ENCODE assay signal across 13 cellular contexts in the genomic region with DNA sequence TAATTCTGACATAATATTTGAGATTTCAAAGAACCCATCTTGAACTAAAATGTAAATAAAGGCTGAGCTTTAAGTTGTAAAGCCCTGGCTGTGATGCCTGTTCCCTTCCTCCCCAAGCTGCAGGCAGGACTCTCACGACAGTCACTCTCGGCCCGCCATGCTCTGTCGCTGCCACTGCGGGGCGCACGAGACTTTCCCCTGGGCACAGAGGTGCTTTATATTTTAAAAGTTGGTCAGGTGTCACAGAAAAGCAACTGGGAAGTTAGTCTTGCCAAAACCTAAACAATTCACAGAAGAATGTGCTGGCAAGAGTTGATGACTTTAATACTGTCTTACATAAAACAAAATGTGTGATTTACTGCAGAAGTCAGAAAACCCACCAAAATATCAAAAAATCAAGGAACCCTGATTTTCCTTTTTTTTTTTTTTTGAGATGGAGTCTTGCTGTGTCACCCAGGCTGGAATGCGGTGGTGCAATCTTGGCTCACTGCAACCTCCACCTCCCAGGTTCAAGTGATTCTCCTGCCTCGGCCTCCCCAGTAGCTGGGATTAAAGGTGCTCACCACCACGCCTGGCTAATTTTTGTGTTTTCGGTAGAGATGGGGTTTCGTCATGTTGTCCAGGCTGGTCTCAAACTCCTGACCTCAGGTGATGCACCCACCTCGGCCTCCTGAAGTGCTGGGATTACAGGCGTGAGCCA. TPM values are rescaled to one million over a fixed set of nuclear protein-coding genes. Genes with fewer than 3 reads are reported as not detected.
DNase-seq lines count a peak whose midpoint lies in the region; ATAC-seq, FAIRE-seq and TF ChIP-seq lines count a peak whose summit lies in the region.
"Had no signal": no experiment of that assay in that cellular context is flagged by ENCODE, and none has a peak within 500 bp of the region (broad histone marks: within the 10 kb centered on the region; RNA-seq: fewer than 3 reads in every experiment).

No MANE protein-coding gene starts in this region.

- no peaks in the 10 kb centered on the region for H3K79me2 ChIP-seq in PC-9 (ENCODE audit: low read depth)
- H3K79me2 ChIP-seq: parathyroid adenoma had no signal

- H3K4me1 ChIP-seq in PC-9 (replicated peaks; ENCODE audit: insufficient read depth) (no peaks in the 10 kb centered on the region), small intestine (ENCODE audit: control insufficient read depth in 2 of 2, insufficient read depth in 1 of 2, low read depth in 1 of 2, low read length in 1 of 2) (no peaks in the 10 kb centered on the region), SJCRH30 (no peaks in the 10 kb centered on the region)
- H3K4me1 ChIP-seq: parathyroid adenoma had no signal

- ATAC-seq in activated naive CD8-positive, alpha-beta T cell treated with anti-CD3 and anti-CD28 coated beads, Interleukin-2, amount 50 U/mL, for 24 hours = no peak
- ATAC-seq in GM21717 (IDR thresholded peaks at IDR 0.05; ENCODE audit: unreplicated experiment) = no peak
- no peak for ATAC-seq in sciatic nerve

- H3K27me3 ChIP-seq in PC-9 (ENCODE audit: insufficient read depth, low read depth) = no peaks in the 10 kb centered on the region
- H3K27me3 ChIP-seq in small intestine (ENCODE audit: control insufficient read depth in 2 of 2, insufficient read depth in 2 of 2, low read length in 2 of 2) = no peaks in the 10 kb centered on the region
- no peaks in the 10 kb centered on the region for H3K27me3 ChIP-seq in SJCRH30

- 62 to 76% (median 67%) methylated on average over 14 of the region's 14 CpGs for WGBS in small intestine, 3 donors

- no peaks in the 10 kb centered on the region for H3K9me2 ChIP-seq in PC-9 (ENCODE audit: insufficient read depth)

- peaks cover 39% of the 10 kb centered on the region for H3K36me3 Mint-ChIP-seq in activated naive CD8-positive, alpha-beta T cell treated with anti-CD3 and anti-CD28 coated beads, Interleukin-2, amount 50 U/mL, for 24 hours (ENCODE audit: low read depth)
- H3K36me3 Mint-ChIP-seq in activated naive CD8-positive, alpha-beta T cell treated with anti-CD3 and anti-CD28 coated beads for 36 hours = peaks cover 20% of the 10 kb centered on the region

- intact Hi-C loops in PC-9 (cut with micrococcal nuclease; ENCODE audit: unreplicated experiment) (no loop called here), sciatic nerve (cut with DNase I) (no loop called here)

- POLR2A ChIA-PET in PC-9 (lab: Charles Lee; ENCODE audit: unreplicated experiment) = no interaction called here

- no peaks in the 10 kb centered on the region for H3K27me3 Mint-ChIP-seq in activated naive CD8-positive, alpha-beta T cell treated with anti-CD3 and anti-CD28 coated beads, Interleukin-2, amount 50 U/mL, for 24 hours
- no peaks in the 10 kb centered on the region for H3K27me3 Mint-ChIP-seq in activated naive CD8-positive, alpha-beta T cell treated with anti-CD3 and anti-CD28 coated beads for 36 hours
- H3K27me3 Mint-ChIP-seq: CD4-positive, CD25-positive, alpha-beta regulatory T cell had no signal

- peak; percentile 45 for TF ChIP-seq CTCF in PC-9 (conservative IDR thresholded peaks at IDR 0.05)
- peak; percentile 66 for TF ChIP-seq CTCF in epithelial cell of proximal tubule (conservative IDR thresholded peaks at IDR 0.05; ENCODE audit: low read depth, low read length)

- peaks cover 19% of the 10 kb centered on the region for H3K4me1 Mint-ChIP-seq in activated naive CD8-positive, alpha-beta T cell treated with anti-CD3 and anti-CD28 coated beads, Interleukin-2, amount 50 U/mL, for 24 hours
- peaks cover 5% of the 10 kb centered on the region for H3K4me1 Mint-ChIP-seq in activated naive CD8-positive, alpha-beta T cell treated with anti-CD3 and anti-CD28 coated beads for 36 hours

- H3K9me3 ChIP-seq in PC-9 (ENCODE audit: insufficient read depth, low read depth) (no peaks in the 10 kb centered on the region), small intestine (ENCODE audit: control insufficient read depth, low read depth) (no peaks in the 10 kb centered on the region), SJCRH30 (replicated peaks) (no peaks in the 10 kb centered on the region)

- H3K4me2 ChIP-seq in PC-9 = no peak overlapping the region

- no peaks in the 10 kb centered on the region for H3K9me3 Mint-ChIP-seq in activated naive CD8-positive, alpha-beta T cell treated with anti-CD3 and anti-CD28 coated beads, Interleukin-2, amount 50 U/mL, for 24 hours
- no peaks in the 10 kb centered on the region for H3K9me3 Mint-ChIP-seq in activated naive CD8-positive, alpha-beta T cell treated with anti-CD3 and anti-CD28 coated beads for 36 hours
- H3K9me3 Mint-ChIP-seq: activated T-helper 2 cell treated with anti-CD3 and anti-CD28 coated beads, Interferon-gamma antibody, Interleukin-2, Interleukin-4, amounts not matched to agents 10 μg/mL and 5 μg/mL and 100 μg/mL, durations not matched to agents 14 hours and 24 hours and 36 hours; CD4-positive, CD25-positive, alpha-beta regulatory T cell had no signal

- H3K27ac ChIP-seq in PC-9 = no peak overlapping the region
- no peak overlapping the region for H3K27ac ChIP-seq in small intestine (ENCODE audit: low read depth in 1 of 2, low read length in 1 of 2)
- no peak overlapping the region for H3K27ac ChIP-seq in SJCRH30
- H3K27ac ChIP-seq: parathyroid adenoma had no signal

- H3F3A ChIP-seq in PC-9 (ENCODE audit: insufficient read depth, low read depth) = no peaks in the 10 kb centered on the region; the same call in 1 of the 2 replicates

- CTCF ChIA-PET in PC-9 (lab: Charles Lee) = no interaction called here

- no peak overlapping the region for H2AFZ ChIP-seq in PC-9
- H2AFZ ChIP-seq: parathyroid adenoma had no signal

- DNase-seq in activated naive CD8-positive, alpha-beta T cell treated with anti-CD3 and anti-CD28 coated beads, Interleukin-2, amount 50 U/mL, for 24 hours = peak; percentile 29
- DNase-seq in activated naive CD8-positive, alpha-beta T cell treated with anti-CD3 and anti-CD28 coated beads for 36 hours = no peak
- DNase-seq in PC-9 = no peak
- no peak for DNase-seq in epithelial cell of proximal tubule (ENCODE audit: low read depth)
- DNase-seq in small intestine = peak; percentile 54
- DNase-seq in SJCRH30 = no peak
- DNase-seq in sciatic nerve (ENCODE audit: low spot score) = no peak
- DNase-seq: CD4-positive, CD25-positive, alpha-beta regulatory T cell; NCI-H1105 had no signal

- BruUV-seq in PC-9 (replicated peaks; lab: Mats Ljungman, UMichigan) = no TSS peak

- H3K36me3 ChIP-seq in PC-9 (ENCODE audit: low read depth) = peaks cover 19% of the 10 kb centered on the region
- H3K36me3 ChIP-seq in small intestine (ENCODE audit: control insufficient read depth in 2 of 2, insufficient read depth in 2 of 2, low read length in 2 of 2) = peaks cover 11 to 18% of the 10 kb centered on the region in 2 donors
- peaks cover 66% of the 10 kb centered on the region for H3K36me3 ChIP-seq in SJCRH30

- no peak overlapping the region for H3K4me3 ChIP-seq in PC-9
- no peak overlapping the region for H3K4me3 ChIP-seq in epithelial cell of proximal tubule (ENCODE audit: low read depth, low read length)
- no peak overlapping the region for H3K4me3 ChIP-seq in small intestine (ENCODE audit: low read depth in 1 of 2, low read length in 2 of 2)
- no peak overlapping the region for H3K4me3 ChIP-seq in SJCRH30

- no peak overlapping the region for H3K4me3 Mint-ChIP-seq in activated naive CD8-positive, alpha-beta T cell treated with anti-CD3 and anti-CD28 coated beads, Interleukin-2, amount 50 U/mL, for 24 hours
- H3K4me3 Mint-ChIP-seq in activated naive CD8-positive, alpha-beta T cell treated with anti-CD3 and anti-CD28 coated beads for 36 hours = no peak overlapping the region

- H4K20me1 ChIP-seq in PC-9 (ENCODE audit: insufficient read depth) = peaks cover 28% of the 10 kb centered on the region

- no peak for FAIRE-seq in small intestine (lab: Jason Lieb, UNC)

- H3K27ac Mint-ChIP-seq in activated naive CD8-positive, alpha-beta T cell treated with anti-CD3 and anti-CD28 coated beads, Interleukin-2, amount 50 U/mL, for 24 hours = no peak overlapping the region
- H3K27ac Mint-ChIP-seq in activated naive CD8-positive, alpha-beta T cell treated with anti-CD3 and anti-CD28 coated beads for 36 hours = no peak overlapping the region
- H3K27ac Mint-ChIP-seq: activated T-helper 2 cell treated with anti-CD3 and anti-CD28 coated beads, Interferon-gamma antibody, Interleukin-2, Interleukin-4, amounts not matched to agents 10 μg/mL and 5 μg/mL and 100 μg/mL, durations not matched to agents 14 hours and 24 hours and 36 hours; CD4-positive, CD25-positive, alpha-beta regulatory T cell had no signal

RNA-seq across cellular contexts. Expression of a gene that starts 10.7 kb away (rescaled TPM):
- total RNA-seq in activated naive CD8-positive, alpha-beta T cell treated with anti-CD3 and anti-CD28 coated beads for 36 hours = 10 to 100 TPM; 47.5 to 57.5 TPM
- total RNA-seq in PC-9 (2021) = 34.2 and 35.5 TPM in 2 replicates
- total RNA-seq in epithelial cell of proximal tubule = 36.4 and 38.9 TPM in 2 replicates
- 10 to 100 TPM; 16.8 to 23.8 (median 19.0) TPM for polyA plus RNA-seq in small intestine
- 48.7 and 51.9 TPM in 2 replicates for total RNA-seq in SJCRH30 (2014; rRNA removed; shearing (Covaris generic))
- total RNA-seq in sciatic nerve = 32.5 TPM

RNA-seq across cellular contexts. Expression of a gene that starts 13.1 kb away (rescaled TPM):
- 1 to 10 TPM; 1.5 to 1.8 TPM for total RNA-seq in activated naive CD8-positive, alpha-beta T cell treated with anti-CD3 and anti-CD28 coated beads for 36 hours
- total RNA-seq in PC-9 (2021) = 5.9 and 13.2 TPM in 2 replicates
- total RNA-seq in epithelial cell of proximal tubule = 3.6 TPM in 1 of 2 replicates, not detected in the other
- 1 to 10 TPM in 1 of 3 donors, not detected in 2; 2.1 TPM for polyA plus RNA-seq in small intestine
- not detected in 2 replicates for total RNA-seq in SJCRH30 (2014; rRNA removed; shearing (Covaris generic))
- 9.2 TPM for total RNA-seq in sciatic nerve

RNA-seq across cellular contexts. Expression of a gene that starts 33.4 kb away (rescaled TPM):
- not detected for total RNA-seq in activated naive CD8-positive, alpha-beta T cell treated with anti-CD3 and anti-CD28 coated beads for 36 hours
- not detected in 2 replicates for total RNA-seq in PC-9 (2021)
- total RNA-seq in epithelial cell of proximal tubule = not detected in 2 replicates
- polyA plus RNA-seq in small intestine = under 1 TPM in 1 of 3 donors, not detected in 2; 0.27 TPM
- total RNA-seq in SJCRH30 (2014; rRNA removed; shearing (Covaris generic)) = not detected in 2 replicates
- not detected for total RNA-seq in sciatic nerve
- total RNA-seq: activated T-helper 2 cell treated with anti-CD3 and anti-CD28 coated beads, Interferon-gamma antibody, Interleukin-2, Interleukin-4, amounts not matched to agents 10 μg/mL and 5 μg/mL and 100 μg/mL, durations not matched to agents 14 hours and 24 hours and 36 hours; CD4-positive, CD25-positive, alpha-beta regulatory T cell; glomerular endothelial cell had no signal
- polyA plus RNA-seq: CD4-positive, CD25-positive, alpha-beta regulatory T cell had no signal

Comparison
In these comparisons a context has a peak if more than half of its experiments do, and no peak if none do; other contexts are left out.
1. DNase-seq: peak in activated naive CD8-positive, alpha-beta T cell treated with anti-CD3 and anti-CD28 coated beads, Interleukin-2, amount 50 U/mL, for 24 hours (single experiment) and small intestine (single experiment); none in activated naive CD8-positive, alpha-beta T cell treated with anti-CD3 and anti-CD28 coated beads for 36 hours (single experiment), PC-9 (0 of 2), epithelial cell of proximal tubule (single experiment), SJCRH30 (0 of 2) and sciatic nerve (single experiment).